11 cellular contexts compared by ENCODE assay signal in the genomic region with DNA sequence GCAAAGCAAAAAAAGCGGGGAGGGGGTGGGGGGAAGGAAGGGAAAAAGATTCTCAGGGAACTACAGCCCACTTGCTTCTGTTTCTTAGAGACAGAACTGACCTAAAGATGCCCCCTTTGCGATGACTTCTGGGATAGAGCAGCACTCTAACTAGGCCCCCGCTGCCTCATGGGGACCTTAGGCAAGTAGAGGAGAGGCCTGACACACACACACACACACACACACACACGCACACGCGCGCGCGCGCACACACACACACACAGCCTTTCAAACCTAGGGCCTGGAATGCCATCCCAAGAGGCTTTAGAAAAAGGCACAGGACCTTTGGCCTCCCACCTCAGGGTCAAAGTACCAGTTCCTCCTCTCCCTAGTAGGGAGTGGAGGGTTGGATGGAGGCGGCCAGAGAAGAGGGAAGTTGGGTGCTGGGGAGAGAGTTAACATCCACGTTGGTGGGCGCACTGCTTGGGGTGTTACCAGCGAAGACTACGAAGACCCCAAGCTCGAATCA. TPM values are rescaled to one million over a fixed set of nuclear protein-coding genes. Genes with fewer than 3 reads are reported as not detected.
DNase-seq lines count a peak whose midpoint lies in the region; TF ChIP-seq lines count a peak whose summit lies in the region.
"Had no signal": no experiment of that assay in that cellular context is flagged by ENCODE, and none has a peak within 500 bp of the region (broad histone marks: within the 10 kb centered on the region; RNA-seq: fewer than 3 reads in every experiment).

No MANE protein-coding gene starts in this region.

- TF ChIP-seq POLR2A in prostate gland (IDR thresholded peaks at IDR 0.05): no peak

- DNase-seq in AG09309 (ENCODE audit: low read depth) (no peak), hepatocyte (ENCODE audit: low spot score) (peak; percentile 44), prostate gland (ENCODE audit: low spot score) (no peak), NCI-H1417 treated with DMSO at 0.1 percent for 48 hours (lab: John Stamatoyannopoulos, UW) (no peak), posterior cingulate gyrus (no peak), UCSD-AML1 (lab: John Stamatoyannopoulos, UW; ENCODE audit: unreplicated experiment) (no peak), dorsolateral prefrontal cortex (no peak)
- DNase-seq: CD4-positive, alpha-beta T cell; NCI-H2171 treated with DMSO at 0.1 percent for 48 hours had no signal

- no peaks in the 10 kb centered on the region for H3K36me3 ChIP-seq in hepatocyte (replicated peaks; ENCODE audit: insufficient read depth, low read depth)
- H3K36me3 ChIP-seq in prostate gland: no peaks in the 10 kb centered on the region

- H3K27me3 ChIP-seq in hepatocyte: no peaks in the 10 kb centered on the region
- no peaks in the 10 kb centered on the region for H3K27me3 ChIP-seq in prostate gland (replicated peaks; ENCODE audit: insufficient read depth)
- peaks cover 0 to 15% (median 5%) of the 10 kb centered on the region in 45 donors for H3K27me3 ChIP-seq in dorsolateral prefrontal cortex

- intact Hi-C loops in prostate gland (cut with DNase I): no loop called here
- intact Hi-C loops in posterior cingulate gyrus (cut with DNase I): no loop called here
- intact Hi-C loops in dorsolateral prefrontal cortex (cut with DNase I): loop anchor here in 1 of 2 donors (5.0 kb wide), 1 partner anchor 101 kb away; no protein-coding TSS in a partner anchor

- H3K79me2 ChIP-seq in hepatocyte: peaks cover 32% of the 10 kb centered on the region

- TF ChIP-seq CTCF in AG09309 (IDR thresholded peaks at IDR 0.05; ENCODE audit: control insufficient read depth, insufficient read depth, low read depth, low read length, missing control alignments): no peak
- no peak for TF ChIP-seq CTCF in hepatocyte (IDR thresholded peaks at IDR 0.05; ENCODE audit: poor library complexity)
- no peak for TF ChIP-seq CTCF in prostate gland (IDR thresholded peaks at IDR 0.05)
- no peak for TF ChIP-seq CTCF in dorsolateral prefrontal cortex (IDR thresholded peaks at IDR 0.05 in 54 of 56, conservative IDR thresholded peaks at IDR 0.05 in 2 of 56; ENCODE audit: low read depth in 1 of 56, partially characterized antibody in 56 of 56)

- H3K9me3 ChIP-seq in hepatocyte (ENCODE audit: low read depth) (no peaks in the 10 kb centered on the region), prostate gland (no peaks in the 10 kb centered on the region)

- peak overlapping the region; percentile 77 for H3K4me2 ChIP-seq in hepatocyte

- H3K4me3 ChIP-seq in AG09309 (ENCODE audit: control insufficient read depth, low read depth, low read length) (peak overlapping the region; percentile 87), hepatocyte (no peak overlapping the region), prostate gland (no peak overlapping the region), dorsolateral prefrontal cortex (peak overlapping the region in 2 of 59 donors; percentile 59 to 61)

- H4K20me1 ChIP-seq in hepatocyte (ENCODE audit: insufficient read depth, poor library complexity, severe bottlenecking): peaks cover 12% of the 10 kb centered on the region

- WGBS in adipose tissue, 3 donors: 47 to 78% (median 60%) methylated on average over 16 of the region's 16 CpGs
- 55% methylated on average over 16 of the region's 16 CpGs for WGBS in hepatocyte (ENCODE audit: low lambda C conversion rate, missing lambda C conversion rate)
- 54% methylated on average over 16 of the region's 16 CpGs for WGBS in prostate gland

- no peak overlapping the region for H2AFZ ChIP-seq in hepatocyte

- H3K4me1 ChIP-seq in hepatocyte (ENCODE audit: insufficient read depth) (peaks cover 23% of the 10 kb centered on the region), prostate gland (replicated peaks) (no peaks in the 10 kb centered on the region)

- H3K27ac ChIP-seq in adipose tissue (ENCODE audit: low read depth, low read length) (peak overlapping the region; percentile 26), hepatocyte (peak overlapping the region; percentile 97), prostate gland (peak overlapping the region; percentile 63 to 77), dorsolateral prefrontal cortex (peak overlapping the region in 6 of 59 donors; percentile 33 to 77 (median 64))
- H3K27ac ChIP-seq: HL-60 had no signal

- no peaks in the 10 kb centered on the region for H3K9me2 ChIP-seq in hepatocyte (replicated peaks; ENCODE audit: insufficient read depth)

RNA-seq across cellular contexts. Expression of gene COL1A2, which starts 1.4 kb away (rescaled TPM):
- 100 to 1,000 TPM in 2 of 3 donors, 10 to 100 TPM in 1; 42.3 to 486 (median 167) TPM for polyA plus RNA-seq in adipose tissue
- total RNA-seq in hepatocyte: 1,011 and 1,836 TPM in 2 replicates
- polyA plus RNA-seq in hepatocyte: 2,013 and 2,200 TPM in 2 replicates
- 100 to 1,000 TPM in 1 of 2 donors, 10 to 100 TPM in 1; 51.2 to 805 TPM for total RNA-seq in prostate gland
- 10 to 100 TPM in 55 of 120 experiments, 1 to 10 TPM in 65; 2.1 to 73.5 (median 9.3) TPM for total RNA-seq in dorsolateral prefrontal cortex
